ENCODE assay signal across 19 cellular contexts in genomic region chr3:4907647-4908046, GRCh38.
A peak's percentile ranks its signal among the peaks of the same experiment; 100 is the strongest.
DNase-seq lines count a peak whose midpoint lies in the region; ATAC-seq and TF ChIP-seq lines count a peak whose summit lies in the region.
"Had no signal": no experiment of that assay in that cellular context is flagged by ENCODE, and none has a peak within 500 bp of the region (broad histone marks: within the 10 kb centered on the region; RNA-seq: fewer than 3 reads in every experiment).

No MANE protein-coding gene starts in this region.

- H3K27me3 Mint-ChIP-seq in stimulated activated naive CD8-positive, alpha-beta T cell treated with anti-CD3 and anti-CD28 coated beads, Interleukin-15, Interleukin-2, amounts not matched to agents 100 ng/mL and 50 ng/mL, for 24 hours, result no peaks in the 10 kb centered on the region
- no peaks in the 10 kb centered on the region for H3K27me3 Mint-ChIP-seq in activated T-helper 1 cell treated with anti-CD3 and anti-CD28 coated beads, Interleukin-12 subunit alpha, Interleukin-12 subunit beta, Interleukin-2, Interleukin-4 antibody, amounts not matched to agents 30 ng/mL and 10 ng/mL and 1 ng/mL, durations not matched to agents 14 hours and 24 hours and 36 hours (ENCODE audit: insufficient read depth)
- no peaks in the 10 kb centered on the region for H3K27me3 Mint-ChIP-seq in type B pancreatic cell

- peak overlapping the region; percentile 52 for H3K4me3 Mint-ChIP-seq in stimulated activated naive CD8-positive, alpha-beta T cell treated with anti-CD3 and anti-CD28 coated beads, Interleukin-15, Interleukin-2, amounts not matched to agents 100 ng/mL and 50 ng/mL, for 24 hours
- peak overlapping the region; percentile 66 for H3K4me3 Mint-ChIP-seq in activated T-helper 1 cell treated with anti-CD3 and anti-CD28 coated beads, Interleukin-12 subunit alpha, Interleukin-12 subunit beta, Interleukin-2, Interleukin-4 antibody, amounts not matched to agents 30 ng/mL and 10 ng/mL and 1 ng/mL, durations not matched to agents 14 hours and 24 hours and 36 hours
- H3K4me3 Mint-ChIP-seq in type B pancreatic cell, result no peak overlapping the region
- H3K4me3 Mint-ChIP-seq: naive B cell had no signal

- no peaks in the 10 kb centered on the region for H3K9me3 Mint-ChIP-seq in stimulated activated naive CD8-positive, alpha-beta T cell treated with anti-CD3 and anti-CD28 coated beads, Interleukin-15, Interleukin-2, amounts not matched to agents 100 ng/mL and 50 ng/mL, for 24 hours
- peaks cover 17% of the 10 kb centered on the region for H3K9me3 Mint-ChIP-seq in activated T-helper 1 cell treated with anti-CD3 and anti-CD28 coated beads, Interleukin-12 subunit alpha, Interleukin-12 subunit beta, Interleukin-2, Interleukin-4 antibody, amounts not matched to agents 30 ng/mL and 10 ng/mL and 1 ng/mL, durations not matched to agents 14 hours and 24 hours and 36 hours
- H3K9me3 Mint-ChIP-seq in type B pancreatic cell, result no peaks in the 10 kb centered on the region
- H3K9me3 Mint-ChIP-seq: naive B cell had no signal

- H3K9me3 ChIP-seq in MG63, result no peaks in the 10 kb centered on the region
- H3K9me3 ChIP-seq: body of pancreas, colonic mucosa had no signal

- no peak overlapping the region for H3K4me3 ChIP-seq in MG63
- H3K4me3 ChIP-seq: body of pancreas, colonic mucosa, lung had no signal

- no peak for DNase-seq in stimulated activated naive CD8-positive, alpha-beta T cell treated with anti-CD3 and anti-CD28 coated beads, Interleukin-15, Interleukin-2, amounts not matched to agents 100 U/mL and 50 U/mL, for 24 hours
- no peak for DNase-seq in activated T-helper 1 cell treated with anti-CD3 and anti-CD28 coated beads, Interleukin-12 subunit alpha, Interleukin-12 subunit beta, Interleukin-2, Interleukin-4 antibody, amounts not matched to agents 30 ng/mL and 10 ng/mL and 1 ng/mL, durations not matched to agents 14 hours and 24 hours and 36 hours (ENCODE audit: low spot score)
- DNase-seq in left colon, result no peak
- DNase-seq in type B pancreatic cell (ENCODE audit: extremely low spot score, unreplicated experiment), result no peak
- no peak for DNase-seq in NCI-H2171 treated with DMSO at 0.1 percent for 48 hours (lab: John Stamatoyannopoulos, UW)
- no peak for DNase-seq in NCI-H2029 treated with DMSO at 0.1 percent for 48 hours (lab: John Stamatoyannopoulos, UW)
- DNase-seq in MG63, result no peak
- DNase-seq: activated gamma-delta T cell treated with Interleukin-2 at 50 U/mL for 16 hours, body of pancreas, colonic mucosa, GOT3, islet precursor cell, Karpas-422, naive B cell, NCI-H1105, NCI-H524, RPMI8226 had no signal

- H3K27ac Mint-ChIP-seq in stimulated activated naive CD8-positive, alpha-beta T cell treated with anti-CD3 and anti-CD28 coated beads, Interleukin-15, Interleukin-2, amounts not matched to agents 100 ng/mL and 50 ng/mL, for 24 hours, result peak overlapping the region; percentile 88
- H3K27ac Mint-ChIP-seq in activated T-helper 1 cell treated with anti-CD3 and anti-CD28 coated beads, Interleukin-12 subunit alpha, Interleukin-12 subunit beta, Interleukin-2, Interleukin-4 antibody, amounts not matched to agents 30 ng/mL and 10 ng/mL and 1 ng/mL, durations not matched to agents 14 hours and 24 hours and 36 hours, result peak overlapping the region; percentile 94
- peak overlapping the region; percentile 50 for H3K27ac Mint-ChIP-seq in type B pancreatic cell

- no peaks in the 10 kb centered on the region for H3K36me3 Mint-ChIP-seq in stimulated activated naive CD8-positive, alpha-beta T cell treated with anti-CD3 and anti-CD28 coated beads, Interleukin-15, Interleukin-2, amounts not matched to agents 100 ng/mL and 50 ng/mL, for 24 hours (ENCODE audit: low read depth)
- peaks cover 15% of the 10 kb centered on the region for H3K36me3 Mint-ChIP-seq in activated T-helper 1 cell treated with anti-CD3 and anti-CD28 coated beads, Interleukin-12 subunit alpha, Interleukin-12 subunit beta, Interleukin-2, Interleukin-4 antibody, amounts not matched to agents 30 ng/mL and 10 ng/mL and 1 ng/mL, durations not matched to agents 14 hours and 24 hours and 36 hours (ENCODE audit: low read depth)
- H3K36me3 Mint-ChIP-seq in type B pancreatic cell, result no peaks in the 10 kb centered on the region
- H3K36me3 Mint-ChIP-seq: naive B cell had no signal

- H3K4me1 Mint-ChIP-seq in stimulated activated naive CD8-positive, alpha-beta T cell treated with anti-CD3 and anti-CD28 coated beads, Interleukin-15, Interleukin-2, amounts not matched to agents 100 ng/mL and 50 ng/mL, for 24 hours (ENCODE audit: low read depth), result peaks cover 60% of the 10 kb centered on the region
- H3K4me1 Mint-ChIP-seq in activated T-helper 1 cell treated with anti-CD3 and anti-CD28 coated beads, Interleukin-12 subunit alpha, Interleukin-12 subunit beta, Interleukin-2, Interleukin-4 antibody, amounts not matched to agents 30 ng/mL and 10 ng/mL and 1 ng/mL, durations not matched to agents 14 hours and 24 hours and 36 hours (ENCODE audit: low read depth), result peaks cover 79% of the 10 kb centered on the region
- peaks cover 37% of the 10 kb centered on the region for H3K4me1 Mint-ChIP-seq in type B pancreatic cell (ENCODE audit: unreplicated experiment)
- H3K4me1 Mint-ChIP-seq: naive B cell had no signal

- intact Hi-C loops in activated T-helper 1 cell treated with anti-CD3 and anti-CD28 coated beads, Interleukin-12 subunit alpha, Interleukin-12 subunit beta, Interleukin-2, Interleukin-4 antibody, amounts not matched to agents 30 ng/mL and 10 ng/mL and 1 ng/mL, durations not matched to agents 14 hours and 24 hours and 36 hours (cut with micrococcal nuclease), result loop anchor here (1.0 to 5.0 kb wide), 13 partner anchors 9 to 500 kb away; partner anchors contain the start of gene ARL8B
- intact Hi-C loops in left colon (cut with DNase I, micrococcal nuclease), result no loop called here

- no peak for ATAC-seq in stimulated activated naive CD8-positive, alpha-beta T cell treated with anti-CD3 and anti-CD28 coated beads, Interleukin-15, Interleukin-2, amounts not matched to agents 100 U/mL and 50 U/mL, for 24 hours
- peak; percentile 42 for ATAC-seq in left colon
- ATAC-seq: body of pancreas had no signal

- H3K27me3 ChIP-seq in MG63, result no peaks in the 10 kb centered on the region
- H3K27me3 ChIP-seq: body of pancreas, colonic mucosa had no signal

- TF ChIP-seq CTCF in type B pancreatic cell (conservative IDR thresholded peaks at IDR 0.05), result no peak

- H3K36me3 ChIP-seq in MG63, result no peaks in the 10 kb centered on the region
- H3K36me3 ChIP-seq: colonic mucosa had no signal
